ENCODE assay signal across 22 cellular contexts in genomic region chr5:9817819-9818218, GRCh38.
"Had no signal": no experiment of that assay in that cellular context is flagged by ENCODE, and none has a peak within 500 bp of the region (broad histone marks: within the 10 kb centered on the region; RNA-seq: fewer than 3 reads in every experiment).

No MANE protein-coding gene starts in this region.

- DNase-seq: colonic mucosa; cortex of kidney; dorsolateral prefrontal cortex; effector CD4-positive, alpha-beta T cell; effector memory CD4-positive, alpha-beta T cell; foreskin keratinocyte; heart left ventricle; hypothalamus; immature natural killer cell; islet precursor cell; kidney; kidney glomerular epithelial cell; left lung; lower lobe of right lung; mesenchymal stem cell; mucosa of descending colon; naive B cell had no signal

- H3K27ac ChIP-seq: colonic mucosa, dorsolateral prefrontal cortex, esophagus muscularis mucosa, foreskin keratinocyte, gastroesophageal sphincter, hepatocyte, left lung, lower lobe of right lung had no signal

- H3K4me3 ChIP-seq: colonic mucosa, dorsolateral prefrontal cortex, esophagus muscularis mucosa, gastroesophageal sphincter, heart left ventricle, hepatocyte, left lung, lower lobe of right lung, mucosa of descending colon had no signal

- FAIRE-seq: endothelial cell of umbilical vein, frontal cortex, kidney had no signal

- H3K9me3 ChIP-seq: colonic mucosa, esophagus muscularis mucosa, gastroesophageal sphincter, heart left ventricle, lower lobe of right lung, mucosa of descending colon had no signal

- H3K36me3 ChIP-seq: colonic mucosa, esophagus muscularis mucosa, gastroesophageal sphincter, heart left ventricle, left lung, lower lobe of right lung had no signal

- ATAC-seq: foreskin keratinocyte, gastroesophageal sphincter, left lung, lower lobe of right lung, mucosa of descending colon had no signal

- H3K4me1 ChIP-seq: colonic mucosa, foreskin keratinocyte, gastroesophageal sphincter, heart left ventricle, left lung, lower lobe of right lung had no signal

- H3K27me3 ChIP-seq: colonic mucosa, dorsolateral prefrontal cortex, esophagus muscularis mucosa, gastroesophageal sphincter, heart left ventricle, hepatocyte, left lung had no signal
